Comparison of ENCODE assay signal across 11 cellular contexts in the genomic region with DNA sequence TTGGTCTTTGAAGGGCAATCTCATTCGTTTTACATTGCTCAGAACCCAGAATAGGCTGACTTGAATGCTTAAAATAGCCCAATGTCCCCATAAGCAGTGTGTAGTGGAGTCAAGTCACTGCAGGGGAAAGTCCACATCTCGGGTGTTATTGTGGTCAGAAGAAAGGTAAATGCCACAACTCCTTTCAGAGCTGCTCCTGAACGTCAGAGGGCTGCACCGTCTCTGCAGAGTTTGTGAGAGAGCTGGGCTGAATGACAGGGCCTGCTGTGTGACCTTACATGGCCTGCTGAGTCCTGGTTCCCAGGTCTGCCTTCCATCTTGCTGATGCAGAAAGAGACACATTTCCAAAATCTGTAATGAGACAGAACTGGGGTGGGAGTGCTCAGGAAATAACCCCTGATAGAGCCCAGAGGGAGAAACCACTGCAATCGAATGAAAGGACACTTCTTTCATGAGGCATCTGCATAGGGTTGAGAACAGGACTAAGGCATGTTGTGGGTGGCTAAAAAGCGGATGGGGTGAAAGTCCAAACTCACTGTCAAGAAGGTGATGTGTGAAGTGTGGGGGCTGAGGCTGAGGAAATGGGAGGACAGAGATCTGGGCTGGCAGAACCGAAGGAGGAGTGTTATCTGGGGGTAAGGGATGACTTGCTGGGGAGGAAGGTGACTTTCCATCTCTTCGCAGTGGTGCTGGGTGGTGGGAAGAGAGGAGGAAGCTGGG. TPM values are rescaled to one million over a fixed set of nuclear protein-coding genes. Genes with fewer than 3 reads are reported as not detected.
DNase-seq lines count a peak whose midpoint lies in the region; ATAC-seq and TF ChIP-seq lines count a peak whose summit lies in the region.
"Had no signal": no experiment of that assay in that cellular context is flagged by ENCODE, and none has a peak within 500 bp of the region (broad histone marks: within the 10 kb centered on the region; RNA-seq: fewer than 3 reads in every experiment).

No MANE protein-coding gene starts in this region.

- no peak overlapping the region for H3K4me3 Mint-ChIP-seq in CD4-positive, alpha-beta T cell
- H3K4me3 Mint-ChIP-seq in activated CD8-positive, alpha-beta T cell treated with anti-CD3 and anti-CD28 coated beads for 36 hours, result peak overlapping the region; percentile 32

- no peak overlapping the region for H3K27ac Mint-ChIP-seq in CD4-positive, alpha-beta T cell
- H3K27ac Mint-ChIP-seq in activated CD8-positive, alpha-beta T cell treated with anti-CD3 and anti-CD28 coated beads for 36 hours, result peak overlapping the region; percentile 97

- no peak overlapping the region for H3K27ac ChIP-seq in CD4-positive, alpha-beta T cell (ENCODE audit: low read depth, low read length)
- peak overlapping the region in 1 of 4 donors; percentile 17 for H3K27ac ChIP-seq in transverse colon
- H3K27ac ChIP-seq: BLaER1 treated with 17β-estradiol and CSF1 and Interleukin-3, amounts not matched to agents 10 nM and 100 nM; thoracic aorta had no signal

- WGBS in transverse colon (ENCODE audit: low coverage in 1 of 2), 2 donors, result 67 to 88% methylated on average over 3 to 8 of the region's 8 CpGs

- no peak for TF ChIP-seq POLR2A in transverse colon (IDR thresholded peaks at IDR 0.05)

- in situ Hi-C loops in transverse colon (cut with MboI; ENCODE audit: low pct_ligation_motif_present in 1 of 4, low pct_unique_long_range_greater_than_20kb in 1 of 4, low sequenced_read_pairs in 3 of 4), result no loop called here

- no peaks in the 10 kb centered on the region for H3K27me3 ChIP-seq in CD4-positive, alpha-beta T cell (ENCODE audit: control insufficient read depth, insufficient read depth, low read length)
- H3K27me3 ChIP-seq in transverse colon, result no peaks in the 10 kb centered on the region
- H3K27me3 ChIP-seq: BLaER1 treated with 17β-estradiol and CSF1 and Interleukin-3, amounts not matched to agents 10 nM and 100 nM had no signal

- POLR2A ChIA-PET in CD4-positive, alpha-beta T cell (lab: Charles Lee), result no interaction called here
- POLR2A ChIA-PET in activated CD8-positive, alpha-beta T cell treated with anti-CD3 and anti-CD28 coated beads for 36 hours (lab: Charles Lee), result interaction anchor here (0.8 to 0.9 kb wide), 3 partner anchors 10 to 44 kb away, joined by 3 to 4 read pairs (median 4); no protein-coding TSS in a partner anchor

- no peak overlapping the region for H3K4me3 ChIP-seq in transverse colon
- H3K4me3 ChIP-seq: BLaER1 treated with 17β-estradiol and CSF1 and Interleukin-3, amounts not matched to agents 10 nM and 100 nM; thoracic aorta had no signal

- TF ChIP-seq CTCF in CD4-positive, alpha-beta T cell (IDR thresholded peaks at IDR 0.05), result no peak
- TF ChIP-seq CTCF in activated CD8-positive, alpha-beta T cell treated with anti-CD3 and anti-CD28 coated beads for 36 hours (IDR thresholded peaks at IDR 0.05), result no peak
- TF ChIP-seq CTCF in transverse colon (IDR thresholded peaks at IDR 0.05), result no peak

- H3K4me1 ChIP-seq in transverse colon, result peaks cover 4 to 9% (median 5%) of the 10 kb centered on the region in 4 donors

- CTCF ChIA-PET in CD4-positive, alpha-beta T cell (lab: Charles Lee), result no interaction called here
- CTCF ChIA-PET in activated CD8-positive, alpha-beta T cell treated with anti-CD3 and anti-CD28 coated beads for 36 hours (lab: Charles Lee), result interaction anchor here (1.0 kb wide), 1 partner anchor 66 kb away, joined by 3 read pairs; no protein-coding TSS in a partner anchor

- H3K36me3 Mint-ChIP-seq in CD4-positive, alpha-beta T cell (ENCODE audit: low read depth), result no peaks in the 10 kb centered on the region
- H3K36me3 Mint-ChIP-seq in activated CD8-positive, alpha-beta T cell treated with anti-CD3 and anti-CD28 coated beads for 36 hours (ENCODE audit: low read depth), result peaks cover 2% of the 10 kb centered on the region

- no peak for DNase-seq in CD4-positive, alpha-beta T cell
- DNase-seq in activated CD8-positive, alpha-beta T cell treated with anti-CD3 and anti-CD28 coated beads for 36 hours, result peak; percentile 84
- no peak for DNase-seq in NCI-H2081 treated with DMSO at 0.1 percent for 48 hours (lab: John Stamatoyannopoulos, UW)
- no peak for DNase-seq in amniotic stem cell (lab: John Stamatoyannopoulos, UW)
- DNase-seq in transverse colon, result no peak
- DNase-seq in NOMO-1 treated with dmso at 0.1 percent for 144 hours (lab: John Stamatoyannopoulos, UW; ENCODE audit: unreplicated experiment), result no peak
- DNase-seq: activated CD4-positive, CD25-positive, alpha-beta regulatory T cell had no signal

- H3K27me3 Mint-ChIP-seq in CD4-positive, alpha-beta T cell, result no peaks in the 10 kb centered on the region
- no peaks in the 10 kb centered on the region for H3K27me3 Mint-ChIP-seq in activated CD8-positive, alpha-beta T cell treated with anti-CD3 and anti-CD28 coated beads for 36 hours

- H3K4me1 Mint-ChIP-seq in CD4-positive, alpha-beta T cell (ENCODE audit: low read depth), result peaks cover 35% of the 10 kb centered on the region
- H3K4me1 Mint-ChIP-seq in activated CD8-positive, alpha-beta T cell treated with anti-CD3 and anti-CD28 coated beads for 36 hours (ENCODE audit: low read depth), result peaks cover 88% of the 10 kb centered on the region

- intact Hi-C loops in CD4-positive, alpha-beta T cell (cut with DNase I, micrococcal nuclease), result loop anchor here in 1 of 2 experiments (10.0 kb wide), 1 partner anchor 65 kb away; no protein-coding TSS in a partner anchor
- intact Hi-C loops in activated CD8-positive, alpha-beta T cell treated with anti-CD3 and anti-CD28 coated beads for 36 hours (cut with micrococcal nuclease), result loop anchor here (5.0 kb wide), 4 partner anchors 43 to 68 kb away; a partner anchor contains a TSS
- intact Hi-C loops in transverse colon (cut with DNase I; ENCODE audit: low total_unique reads), result no loop called here

- TF ChIP-seq EP300 in transverse colon (IDR thresholded peaks at IDR 0.05; ENCODE audit: low read depth), result no peak

- peak; percentile 32 for ATAC-seq in CD4-positive, alpha-beta T cell (ENCODE audit: poor library complexity)
- ATAC-seq in GM19035 (IDR thresholded peaks at IDR 0.05; ENCODE audit: unreplicated experiment), result peak; percentile 86
- ATAC-seq in HG02885 (IDR thresholded peaks at IDR 0.05; ENCODE audit: poor library complexity, unreplicated experiment), result peak; percentile 87
- ATAC-seq in activated CD8-positive, alpha-beta T cell treated with anti-CD3 and anti-CD28 coated beads for 36 hours, result peak; percentile 71

- H3K9me3 Mint-ChIP-seq in CD4-positive, alpha-beta T cell, result no peaks in the 10 kb centered on the region
- no peaks in the 10 kb centered on the region for H3K9me3 Mint-ChIP-seq in activated CD8-positive, alpha-beta T cell treated with anti-CD3 and anti-CD28 coated beads for 36 hours

- H3K36me3 ChIP-seq in transverse colon, result no peaks in the 10 kb centered on the region
- H3K36me3 ChIP-seq: BLaER1 treated with 17β-estradiol and CSF1 and Interleukin-3, amounts not matched to agents 10 nM and 100 nM; thoracic aorta had no signal

- H3K9me3 ChIP-seq in CD4-positive, alpha-beta T cell (ENCODE audit: control insufficient read depth, low read length), result no peaks in the 10 kb centered on the region
- no peaks in the 10 kb centered on the region for H3K9me3 ChIP-seq in transverse colon
- H3K9me3 ChIP-seq: BLaER1 treated with 17β-estradiol and CSF1 and Interleukin-3, amounts not matched to agents 10 nM and 100 nM; thoracic aorta had no signal

RNA-seq across cellular contexts. Expression of a gene that starts 33.8 kb away (rescaled TPM):
- total RNA-seq in CD4-positive, alpha-beta T cell, result not detected
- 100 to 1,000 TPM; 188 to 191 TPM for total RNA-seq in activated CD8-positive, alpha-beta T cell treated with anti-CD3 and anti-CD28 coated beads for 36 hours
- total RNA-seq in transverse colon, result 1 to 10 TPM in 2 of 4 donors, not detected in 2; 1.7 to 4.5 TPM
- total RNA-seq: thoracic aorta had no signal

Comparison
In these comparisons a context has a peak if more than half of its experiments do, and no peak if none do; other contexts are left out.
1. ATAC-seq: peak in every context shown above with its lines; median percentile 87 in HG02885; 86 in GM19035; 71 in activated CD8-positive, alpha-beta T cell treated with anti-CD3 and anti-CD28 coated beads for 36 hours; 32 in CD4-positive, alpha-beta T cell.
2. RNA of a gene that starts 33.8 kb away (total RNA-seq): 188 to 191 TPM in activated CD8-positive, alpha-beta T cell treated with anti-CD3 and anti-CD28 coated beads for 36 hours; 1.7 to 4.5 TPM in transverse colon and not detected in CD4-positive, alpha-beta T cell; every median in the first group is over 10 times any median in the second.